9 cellular contexts compared by ENCODE assay signal in the genomic region with DNA sequence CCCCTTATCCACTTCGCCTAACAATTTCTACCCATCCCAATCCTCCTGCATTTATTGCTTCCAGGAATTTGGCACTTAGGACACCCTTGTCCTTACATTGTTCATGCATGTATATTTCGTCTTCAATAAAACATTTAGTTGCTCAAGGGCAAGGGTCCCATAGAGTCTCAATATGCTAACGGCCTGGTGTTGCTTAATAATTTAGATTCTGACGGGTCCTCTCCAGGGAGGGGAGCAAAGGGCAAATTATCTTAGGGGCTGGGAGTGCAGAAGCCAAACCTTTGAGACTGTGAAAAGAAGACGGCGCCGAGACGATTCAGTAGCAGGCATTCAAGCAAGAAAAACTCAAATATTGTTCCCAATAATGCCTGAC. TPM values are rescaled to one million over a fixed set of nuclear protein-coding genes. Genes with fewer than 3 reads are reported as not detected.
DNase-seq lines count a peak whose midpoint lies in the region; ATAC-seq, FAIRE-seq and TF ChIP-seq lines count a peak whose summit lies in the region.
"Had no signal": no experiment of that assay in that cellular context is flagged by ENCODE, and none has a peak within 500 bp of the region (broad histone marks: within the 10 kb centered on the region; RNA-seq: fewer than 3 reads in every experiment).

No MANE protein-coding gene starts in this region.

- H2AFZ ChIP-seq in K562 (ENCODE audit: low read depth, low read length) = peak overlapping the region; percentile 77

- no peaks in the 10 kb centered on the region for H4K20me1 ChIP-seq in K562 (replicated peaks; ENCODE audit: control insufficient read depth, insufficient read depth, low read length)

- TF ChIP-seq POLR2A in K562 (conservative IDR thresholded peaks at IDR 0.05) = no peak

- TF ChIP-seq CTCF in AG09309 (IDR thresholded peaks at IDR 0.05; ENCODE audit: control insufficient read depth, insufficient read depth, low read depth, low read length, missing control alignments) = no peak
- no peak for TF ChIP-seq CTCF in HFF-Myc (IDR thresholded peaks at IDR 0.05; ENCODE audit: low read depth, low read length, missing control alignments)
- no peak for TF ChIP-seq CTCF in K562 (IDR thresholded peaks at IDR 0.05 in 2 of 3, conservative IDR thresholded peaks at IDR 0.05 in 1 of 3; ENCODE audit: insufficient read depth in 2 of 3, low read depth in 1 of 3, low read length in 3 of 3)

- no peaks in the 10 kb centered on the region for H3K27me3 ChIP-seq in K562 (ENCODE audit: control insufficient read depth in 2 of 2, insufficient read depth in 2 of 2, low read length in 2 of 2)
- H3K27me3 ChIP-seq in muscle layer of duodenum (ENCODE audit: low read depth, low read length) = no peaks in the 10 kb centered on the region

- ATAC-seq in K562 (peak; percentile 2), HG03457 (IDR thresholded peaks at IDR 0.05; ENCODE audit: unreplicated experiment) (no peak)

- H3K4me1 ChIP-seq in K562 (replicated peaks in 1 of 2; ENCODE audit: control insufficient read depth in 2 of 2, insufficient read depth in 2 of 2, low read length in 2 of 2) (peaks cover 19 to 21% of the 10 kb centered on the region in 2 experiments), muscle layer of duodenum (ENCODE audit: control insufficient read depth in 1 of 2, insufficient read depth in 2 of 2, low read length in 2 of 2) (peaks cover 0 to 6% of the 10 kb centered on the region in 2 donors)

- in situ Hi-C loops in K562 (cut with MboI) = no loop called here

- POLR2A ChIA-PET in K562 (lab: Yijun Ruan, JAX) = no interaction called here

- TF ChIP-seq RAD21 in K562 (CRISPR knock-in tag; conservative IDR thresholded peaks at IDR 0.05 in 1 of 2, IDR thresholded peaks at IDR 0.05 in 1 of 2) = no peak

- peak overlapping the region; percentile 36 to 62; a peak in 3 of 4 replicates for H3K9ac ChIP-seq in K562 (ENCODE audit: insufficient read depth in 1 of 2, low read depth in 2 of 2, low read length in 2 of 2)

- peaks cover 46% of the 10 kb centered on the region for H3K79me2 ChIP-seq in K562 (ENCODE audit: control insufficient read depth, insufficient read depth, low read length)

- FAIRE-seq in K562 (lab: Jason Lieb, UNC) = no peak
- FAIRE-seq: G401.6 had no signal

- WGBS in K562 (ENCODE audit: insufficient coverage, low coverage, missing lambda C conversion rate) = 6% methylated on average over 8 of the region's 8 CpGs

- no peaks in the 10 kb centered on the region for H3K9me3 ChIP-seq in K562 (replicated peaks; ENCODE audit: control insufficient read depth, insufficient read depth, low read depth, low read length)
- H3K9me3 ChIP-seq in muscle layer of duodenum (ENCODE audit: control insufficient read depth in 1 of 2, low read length in 2 of 2) = no peaks in the 10 kb centered on the region

- H3K9me1 ChIP-seq in K562 (ENCODE audit: control insufficient read depth, insufficient read depth, low read length) = no peaks in the 10 kb centered on the region

- H3K4me3 ChIP-seq in AG09309 (ENCODE audit: control insufficient read depth, low read depth, low read length) (peak overlapping the region; percentile 41), HFF-Myc (replicated peaks; ENCODE audit: low read depth, low read length) (peak overlapping the region; percentile 58), K562 (peak overlapping the region; percentile 67), muscle layer of duodenum (ENCODE audit: low read depth in 1 of 2, low read length in 2 of 2) (peak overlapping the region; percentile 60 to 81)

- DNase-seq in AG09309 (ENCODE audit: low read depth) = no peak
- no peak for DNase-seq in HFF-Myc (ENCODE audit: extremely low read depth, low read depth)
- DNase-seq in K562 (ENCODE audit: extremely low read depth in 1 of 4, low spot score in 3 of 4) = peak in 2 of 4 experiments; percentile 39 to 43
- DNase-seq in AML-193 (lab: John Stamatoyannopoulos, UW) = no peak
- DNase-seq in dedifferentiated amniotic fluid mesenchymal stem cell (ENCODE audit: extremely low spot score) = no peak
- DNase-seq in DMS 273 treated with DMSO at 0.1 percent for 48 hours (lab: John Stamatoyannopoulos, UW) = no peak

- H3K27ac ChIP-seq in K562 (ENCODE audit: extremely low read depth, low read depth, low read length) = peak overlapping the region; percentile 56; the same call in 2 of the 3 replicates
- no peak overlapping the region for H3K27ac ChIP-seq in muscle layer of duodenum (ENCODE audit: low read length)

- no TSS peak for BruUV-seq in K562 (replicated peaks; lab: Mats Ljungman, UMichigan)

- CTCF ChIA-PET in K562 (lab: Yijun Ruan, JAX; ENCODE audit: low intra/inter-chr PET ratio) = no interaction called here

- intact Hi-C loops in K562 (cut with micrococcal nuclease) = loop anchor here (10.0 kb wide), 1 partner anchor 590 kb away; the partner anchor contains the start of genes PFKFB2 and YOD1

- TF ChIP-seq EP300 in K562 (IDR thresholded peaks at IDR 0.05; ENCODE audit: low read length) = no peak; the same call in 1 of the 2 replicates

- peak overlapping the region; percentile 96 for H3K4me2 ChIP-seq in K562 (ENCODE audit: insufficient read depth, low read length)

- H3K36me3 ChIP-seq in K562 (ENCODE audit: control insufficient read depth, insufficient read depth, low read length) (peaks cover under 1% of the 10 kb centered on the region; the same call in 2 of the 3 replicates), muscle layer of duodenum (ENCODE audit: control insufficient read depth in 1 of 2, insufficient read depth in 2 of 2, low read length in 2 of 2) (no peaks in the 10 kb centered on the region)

TF ChIP-seq in K562, 482 proteins besides CTCF, POLR2A, EP300 and RAD21 (continues in another document):
- TF ChIP-seq VEZF1 (CRISPR knock-in tag; IDR thresholded peaks at IDR 0.05) (no peak), HLTF (IDR thresholded peaks at IDR 0.05) (0 out of 2 replicates have a peak, but pooled peaks have one; percentile 11), CEBPB (tag; IDR thresholded peaks at IDR 0.05) (peak; percentile 81), GATAD2A (IDR thresholded peaks at IDR 0.05) (no peak), ZBTB8A (IDR thresholded peaks at IDR 0.05; ENCODE audit: partially characterized antibody) (no peak), SMARCA4 (IDR thresholded peaks at IDR 0.05) (0 out of 2 replicates have a peak, but pooled peaks have one; percentile 17), MAZ (CRISPR knock-in tag; conservative IDR thresholded peaks at IDR 0.05 in 1 of 2, IDR thresholded peaks at IDR 0.05 in 1 of 2) (no peak), MXI1 (IDR thresholded peaks at IDR 0.05; ENCODE audit: low read depth, low read length) (no peak), TOE1 (IDR thresholded peaks at IDR 0.05; ENCODE audit: borderline replicate concordance) (no peak), TOE1 (CRISPR knock-in tag; IDR thresholded peaks at IDR 0.05; ENCODE audit: borderline replicate concordance, low read depth) (0 out of 2 replicates have a peak, but pooled peaks have one; percentile 27), MTA1 (IDR thresholded peaks at IDR 0.05; ENCODE audit: borderline replicate concordance) (0 out of 2 replicates have a peak, but pooled peaks have one; percentile 25), E2F5 (CRISPR knock-in tag; IDR thresholded peaks at IDR 0.05) (0 out of 2 replicates have a peak, but pooled peaks have one; percentile 61), CEBPG (CRISPR knock-in tag; IDR thresholded peaks at IDR 0.05) (peak; percentile 52; the same call in 1 of the 2 replicates), CEBPG (tag; conservative IDR thresholded peaks at IDR 0.05 in 1 of 2, IDR thresholded peaks at IDR 0.05 in 1 of 2) (no peak), FOSL1 (tag; conservative IDR thresholded peaks at IDR 0.05) (0 out of 2 replicates have a peak, but pooled peaks have one; percentile 20), ZNF507 (tag; conservative IDR thresholded peaks at IDR 0.05) (no peak), CC2D1A (IDR thresholded peaks at IDR 0.05) (no peak)

RNA-seq across cellular contexts. Expression of gene CR1L, which starts 0.5 kb away (rescaled TPM):
- 155 and 191 TPM in 2 replicates for total RNA-seq in K562 (2011; cell fraction: chromatin; rRNA removed; ENCODE audit: low replicate concordance)
- total RNA-seq in K562 (2011; cell fraction: nucleolus; rRNA removed) = 84.4 and 92.0 TPM in 2 replicates
- 106 and 111 TPM in 2 replicates for total RNA-seq in K562 (2011; cell fraction: nucleoplasm; rRNA removed)
- total RNA-seq in K562 (2014; rRNA removed) (10.1 and 11.9 TPM in 2 replicates), K562 (2014; rRNA removed; fragmentation: Illumina TruSeq; extraction: Trizol) (22.6 and 26.2 TPM in 2 replicates), K562 (2015; rRNA removed; fragmentation: Illumina TruSeq; extraction: Trizol) (12.7 and 14.2 TPM in 2 replicates), K562 (2021) (30.0 and 33.7 TPM in 2 replicates)
- polyA plus RNA-seq in K562 (2011; rRNA removed) (37.8 and 45.4 TPM in 2 replicates), K562 (2014; fragmentation: Illumina TruSeq; extraction: Trizol) (37.0 and 51.1 TPM in 2 replicates), K562 (2014; fragmentation: Nextera tagmentation; extraction: Ambion mirVana) (10 to 100 TPM; 53.4 to 74.8 TPM), K562 (2014; rRNA removed) (34.3 and 35.1 TPM in 2 replicates)
- 45.9 and 63.7 TPM in 2 replicates for polyA plus RNA-seq in K562 (2011; cell fraction: cytosol; rRNA removed)
- 126 and 140 TPM in 2 replicates for polyA plus RNA-seq in K562 (2011; cell fraction: nucleus; rRNA removed)
- polyA plus RNA-seq in K562 (2012) = 15.0 and 22.9 TPM in 2 replicates
- 54.6 and 74.7 TPM in 2 replicates for polyA minus RNA-seq in K562 (2011; rRNA and poly(A)+ RNA removed)
- 27.0 and 30.3 TPM in 2 replicates for polyA minus RNA-seq in K562 (2011; cell fraction: cytosol; rRNA and poly(A)+ RNA removed)
- 88.5 and 136 TPM in 2 replicates for polyA minus RNA-seq in K562 (2011; cell fraction: nucleus; rRNA and poly(A)+ RNA removed)
